Comparison of ENCODE assay signal across 12 cellular contexts in genomic region chr17:78534492-78535284, GRCh38. TPM values are rescaled to one million over a fixed set of nuclear protein-coding genes. Genes with fewer than 3 reads are reported as not detected.
DNase-seq lines count a peak whose midpoint lies in the region; FAIRE-seq and TF ChIP-seq lines count a peak whose summit lies in the region.
"Had no signal": no experiment of that assay in that cellular context is flagged by ENCODE, and none has a peak within 500 bp of the region (broad histone marks: within the 10 kb centered on the region; RNA-seq: fewer than 3 reads in every experiment).

No MANE protein-coding gene starts in this region.

- peak in 1 of 2 donors; percentile 43 for TF ChIP-seq POLR2A in thyroid gland (IDR thresholded peaks at IDR 0.05)

- no peaks in the 10 kb centered on the region for H3K9me3 Mint-ChIP-seq in activated naive CD4-positive, alpha-beta T cell treated with anti-CD3 and anti-CD28 coated beads, Interleukin-2, amount 10 ng/mL, durations not matched to agents 7 days and 5 days
- H3K9me3 Mint-ChIP-seq in T-helper 2 cell treated with Interferon-gamma antibody and Interleukin-4, amounts not matched to agents 5 μg/mL and 100 μg/mL, for 36 hours, result no peaks in the 10 kb centered on the region

- no peak overlapping the region for H3K4me3 Mint-ChIP-seq in activated naive CD4-positive, alpha-beta T cell treated with anti-CD3 and anti-CD28 coated beads, Interleukin-2, amount 10 ng/mL, durations not matched to agents 7 days and 5 days
- H3K4me3 Mint-ChIP-seq in T-helper 2 cell treated with Interferon-gamma antibody and Interleukin-4, amounts not matched to agents 5 μg/mL and 100 μg/mL, for 36 hours, result peak overlapping the region; percentile 65

- H3K27me3 ChIP-seq in keratinocyte (ENCODE audit: control insufficient read depth, extremely low read depth, insufficient read depth, low read length) (no peaks in the 10 kb centered on the region), thyroid gland (no peaks in the 10 kb centered on the region), ascending aorta (no peaks in the 10 kb centered on the region)

- H3K27ac ChIP-seq in keratinocyte (ENCODE audit: control insufficient read depth, insufficient read depth, low read length) (peak overlapping the region; percentile 86), thyroid gland (peak overlapping the region; percentile 55 to 79 (median 75)), ascending aorta (no peak overlapping the region)

- peaks cover 48% of the 10 kb centered on the region for H3K4me1 ChIP-seq in keratinocyte (ENCODE audit: control insufficient read depth, extremely low read depth, insufficient read depth, low read length)
- H3K4me1 ChIP-seq in thyroid gland, result peaks cover 30 to 35% of the 10 kb centered on the region in 2 donors
- H3K4me1 ChIP-seq in ascending aorta, result no peaks in the 10 kb centered on the region

- CTCF ChIA-PET in activated naive CD4-positive, alpha-beta T cell treated with anti-CD3 and anti-CD28 coated beads, Interleukin-2, amount 10 ng/mL, durations not matched to agents 7 days and 5 days (lab: Charles Lee), result interaction anchor here (0.9 to 1.2 kb wide), 2 partner anchors 8 to 131 kb away, joined by 3 read pairs; no protein-coding TSS in a partner anchor

- peaks cover 44% of the 10 kb centered on the region for H3K4me1 Mint-ChIP-seq in activated naive CD4-positive, alpha-beta T cell treated with anti-CD3 and anti-CD28 coated beads, Interleukin-2, amount 10 ng/mL, durations not matched to agents 7 days and 5 days
- H3K4me1 Mint-ChIP-seq in T-helper 2 cell treated with Interferon-gamma antibody and Interleukin-4, amounts not matched to agents 5 μg/mL and 100 μg/mL, for 36 hours (ENCODE audit: low read depth), result peaks cover 19% of the 10 kb centered on the region

- H3K36me3 ChIP-seq in keratinocyte (ENCODE audit: control insufficient read depth in 2 of 2, extremely low read depth in 1 of 2, insufficient read depth in 2 of 2, low read length in 2 of 2) (no peaks in the 10 kb centered on the region), thyroid gland (no peaks in the 10 kb centered on the region), ascending aorta (no peaks in the 10 kb centered on the region)

- peak overlapping the region; percentile 95 for H3K27ac Mint-ChIP-seq in activated naive CD4-positive, alpha-beta T cell treated with anti-CD3 and anti-CD28 coated beads, Interleukin-2, amount 10 ng/mL, durations not matched to agents 7 days and 5 days
- peak overlapping the region; percentile 85 for H3K27ac Mint-ChIP-seq in T-helper 2 cell treated with Interferon-gamma antibody and Interleukin-4, amounts not matched to agents 5 μg/mL and 100 μg/mL, for 36 hours

- H3K4me3 ChIP-seq in keratinocyte (ENCODE audit: control insufficient read depth in 2 of 3, extremely low read depth in 1 of 3, insufficient read depth in 2 of 3, low read depth in 1 of 3, low read length in 3 of 3) (no peak overlapping the region), thyroid gland (replicated peaks in 1 of 3) (no peak overlapping the region), ascending aorta (no peak overlapping the region)
- H3K4me3 ChIP-seq: GM12878, smooth muscle cell had no signal

- peak overlapping the region; percentile 67 for H3K9ac ChIP-seq in keratinocyte (ENCODE audit: control insufficient read depth, extremely low read depth, insufficient read depth, low read length)

- intact Hi-C loops in thyroid gland (cut with DNase I), result no loop called here
- intact Hi-C loops in ascending aorta (cut with DNase I), result no loop called here

- H3K79me2 ChIP-seq in keratinocyte (ENCODE audit: control insufficient read depth, insufficient read depth, low read length), result no peaks in the 10 kb centered on the region

- H3K4me2 ChIP-seq in keratinocyte (ENCODE audit: control insufficient read depth, extremely low read depth, insufficient read depth, low read depth, low read length), result peak overlapping the region; percentile 81
- H3K4me2 ChIP-seq: smooth muscle cell had no signal

- no peaks in the 10 kb centered on the region for H3K9me1 ChIP-seq in keratinocyte (ENCODE audit: control insufficient read depth, extremely low read depth, insufficient read depth, low read length)

- dilution Hi-C loops in keratinocyte (cut with MboI; ENCODE audit: extremely low pct_ligation_motif_present, low sequenced_read_pairs), result no loop called here

- H3K27me3 Mint-ChIP-seq in activated naive CD4-positive, alpha-beta T cell treated with anti-CD3 and anti-CD28 coated beads, Interleukin-2, amount 10 ng/mL, durations not matched to agents 7 days and 5 days, result peaks cover 8% of the 10 kb centered on the region
- H3K27me3 Mint-ChIP-seq in T-helper 2 cell treated with Interferon-gamma antibody and Interleukin-4, amounts not matched to agents 5 μg/mL and 100 μg/mL, for 36 hours (ENCODE audit: low read depth), result no peaks in the 10 kb centered on the region

- no peak for FAIRE-seq in keratinocyte (lab: Jason Lieb, UNC)
- FAIRE-seq: GM12878 had no signal

- WGBS in thyroid gland, 2 donors, result 36 to 89% methylated on average over 1 to 5 of the region's 6 CpGs

- no peak overlapping the region for H2AFZ ChIP-seq in keratinocyte (ENCODE audit: control insufficient read depth, low read length)

- H4K20me1 ChIP-seq in keratinocyte (ENCODE audit: control insufficient read depth, extremely low read depth, insufficient read depth, low read length), result no peaks in the 10 kb centered on the region

- TF ChIP-seq CTCF in keratinocyte (optimal IDR thresholded peaks at IDR 0.05 in 1 of 3, IDR thresholded peaks at IDR 0.05 in 1 of 3, conservative IDR thresholded peaks at IDR 0.05 in 1 of 3; ENCODE audit: extremely low read depth in 1 of 3, insufficient read depth in 2 of 3, low read length in 3 of 3), result no peak
- no peak for TF ChIP-seq CTCF in thyroid gland (IDR thresholded peaks at IDR 0.05)
- TF ChIP-seq CTCF in ascending aorta (IDR thresholded peaks at IDR 0.05), result no peak

- no peaks in the 10 kb centered on the region for H3K9me3 ChIP-seq in keratinocyte (ENCODE audit: control insufficient read depth, low read depth, low read length)
- H3K9me3 ChIP-seq in thyroid gland, result no peaks in the 10 kb centered on the region
- H3K9me3 ChIP-seq in ascending aorta, result no peaks in the 10 kb centered on the region

- H3K36me3 Mint-ChIP-seq in activated naive CD4-positive, alpha-beta T cell treated with anti-CD3 and anti-CD28 coated beads, Interleukin-2, amount 10 ng/mL, durations not matched to agents 7 days and 5 days, result peaks cover 5% of the 10 kb centered on the region
- H3K36me3 Mint-ChIP-seq in T-helper 2 cell treated with Interferon-gamma antibody and Interleukin-4, amounts not matched to agents 5 μg/mL and 100 μg/mL, for 36 hours (ENCODE audit: low read depth), result no peaks in the 10 kb centered on the region

- peak; percentile 32 for DNase-seq in activated naive CD4-positive, alpha-beta T cell treated with anti-CD3 and anti-CD28 coated beads, Interleukin-2, amount 10 ng/mL, durations not matched to agents 7 days and 5 days
- no peak for DNase-seq in activated naive CD4-positive, alpha-beta T cell treated with Interleukin-2 at 50 U/mL for 16 hours
- DNase-seq in T-helper 2 cell treated with Interferon-gamma antibody and Interleukin-4, amounts not matched to agents 5 μg/mL and 100 μg/mL, for 36 hours (ENCODE audit: low spot score), result no peak
- DNase-seq in keratinocyte (ENCODE audit: low read depth, low spot score) (no peak), thyroid gland (peak; percentile 96), NCI-H1105 treated with DMSO at 0.1 percent for 48 hours (lab: John Stamatoyannopoulos, UW) (no peak), ascending aorta (ENCODE audit: low spot score in 2 of 2) (no peak), HCEC 1CT (no peak)
- DNase-seq: dermis blood vessel endothelial cell; NK-92 treated with Interleukin-12 subunit alpha and Interleukin-12 subunit beta, amount 100 ng/mL, for 24 hours had no signal

RNA-seq across cellular contexts. Expression of gene DNAH17, which starts 42.5 kb away (rescaled TPM):
- polyA plus RNA-seq in keratinocyte, result 0.16 to 0.46 TPM (median 0.31 TPM) in 3 replicates
- 0.56 TPM for polyA plus RNA-seq in keratinocyte (2011; ENCODE audit: low read depth)
- 0.05 and 0.27 TPM in 2 replicates for polyA plus RNA-seq in keratinocyte (2011; cell fraction: cytosol; rRNA removed)
- polyA plus RNA-seq in keratinocyte (2011; cell fraction: nucleus; rRNA removed), result 0.66 and 0.73 TPM in 2 replicates
- polyA plus RNA-seq in keratinocyte (2012; ENCODE audit: low replicate concordance), result 0.63 and 1.1 TPM in 2 replicates
- polyA minus RNA-seq in keratinocyte, result 0.36 to 0.99 TPM (median 0.39 TPM) in 3 replicates
- polyA minus RNA-seq in keratinocyte (2011; cell fraction: cytosol; rRNA and poly(A)+ RNA removed), result not detected
- polyA minus RNA-seq in keratinocyte (2011; cell fraction: nucleus; rRNA and poly(A)+ RNA removed), result 0.42 and 1.7 TPM in 2 replicates
- total RNA-seq in thyroid gland, result under 1 TPM; 0.21 to 0.67 (median 0.32) TPM
- not detected for total RNA-seq in ascending aorta

Comparison
In these comparisons a context has a peak if more than half of its experiments do, and no peak if none do; other contexts are left out.
1. DNase-seq: peak in activated naive CD4-positive, alpha-beta T cell treated with anti-CD3 and anti-CD28 coated beads, Interleukin-2, amount 10 ng/mL, durations not matched to agents 7 days and 5 days (single experiment) and thyroid gland (2 of 2); none in activated naive CD4-positive, alpha-beta T cell treated with Interleukin-2 at 50 U/mL for 16 hours (single experiment), T-helper 2 cell treated with Interferon-gamma antibody and Interleukin-4, amounts not matched to agents 5 μg/mL and 100 μg/mL, for 36 hours (single experiment), keratinocyte (single experiment), NCI-H1105 treated with DMSO at 0.1 percent for 48 hours (single experiment), ascending aorta (0 of 2) and HCEC 1CT (single experiment).
2. H3K27ac ChIP-seq: peak in keratinocyte (single experiment) and thyroid gland (3 of 3); none in ascending aorta (0 of 2).